ENCODE assay signal across 6 cellular contexts in genomic region chr4:2945619-2946604, GRCh38. TPM values are rescaled to one million over a fixed set of nuclear protein-coding genes. Genes with fewer than 3 reads are reported as not detected.
A peak's percentile ranks its signal among the peaks of the same experiment; 100 is the strongest.
DNase-seq lines count a peak whose midpoint lies in the region; ATAC-seq and TF ChIP-seq lines count a peak whose summit lies in the region.
"Not testable (repeated sequence)": the region's sequence is repeated elsewhere in the genome, so short reads cannot be mapped to it uniquely, and the experiment has no call there.

No MANE protein-coding gene starts in this region.

- H3K9me3 ChIP-seq in HEK293 (ENCODE audit: control insufficient read depth, insufficient read depth, low read depth, low read length) = not testable (repeated sequence)

- H3K27ac ChIP-seq in HEK293 (ENCODE audit: extremely low read depth, low read depth, low read length) = not testable (repeated sequence)

- not testable (repeated sequence) for H3K27me3 Mint-ChIP-seq in activated T-cell treated with anti-CD3 and anti-CD28 coated beads, Interleukin-2, amount 50 U/mL, for 24 hours; activated naive CD8-positive, alpha-beta T cell treated with anti-CD3 and anti-CD28 coated beads, Interleukin-2, amount 10 ng/mL, durations not matched to agents 7 days and 5 days; endothelial cell (ENCODE audit: unreplicated experiment); natural killer cell treated with Interleukin-12 subunit alpha and Interleukin-12 subunit beta and Interleukin-15 and Interleukin-18, amount 100 ng/mL, for 72 hours

- POLR2A ChIA-PET in HEK293 (lab: Yijun Ruan, JAX) = not testable (repeated sequence)
- POLR2A ChIA-PET in activated naive CD8-positive, alpha-beta T cell treated with anti-CD3 and anti-CD28 coated beads, Interleukin-2, amount 10 ng/mL, durations not matched to agents 7 days and 5 days (lab: Charles Lee) = interaction anchor here (0.7 to 3.0 kb wide), 3 partner anchors 10 to 14 kb away, joined by 3 to 12 read pairs (median 3); no protein-coding TSS in a partner anchor

- not testable (repeated sequence) for H3K4me1 ChIP-seq in HEK293 (ENCODE audit: control insufficient read depth, insufficient read depth, low read length)

- H3K4me3 Mint-ChIP-seq in activated T-cell treated with anti-CD3 and anti-CD28 coated beads, Interleukin-2, amount 50 U/mL, for 24 hours; activated naive CD8-positive, alpha-beta T cell treated with anti-CD3 and anti-CD28 coated beads, Interleukin-2, amount 10 ng/mL, durations not matched to agents 7 days and 5 days: not testable (repeated sequence)
- peak overlapping the region; percentile 56 for H3K4me3 Mint-ChIP-seq in endothelial cell (ENCODE audit: unreplicated experiment)
- H3K4me3 Mint-ChIP-seq in natural killer cell treated with Interleukin-12 subunit alpha and Interleukin-12 subunit beta and Interleukin-15 and Interleukin-18, amount 100 ng/mL, for 72 hours = peak overlapping the region; percentile 7

- peak overlapping the region; percentile 86 for H3K27ac Mint-ChIP-seq in activated T-cell treated with anti-CD3 and anti-CD28 coated beads, Interleukin-2, amount 50 U/mL, for 24 hours
- H3K27ac Mint-ChIP-seq in activated naive CD8-positive, alpha-beta T cell treated with anti-CD3 and anti-CD28 coated beads, Interleukin-2, amount 10 ng/mL, durations not matched to agents 7 days and 5 days; endothelial cell (ENCODE audit: unreplicated experiment): not testable (repeated sequence)
- H3K27ac Mint-ChIP-seq in natural killer cell treated with Interleukin-12 subunit alpha and Interleukin-12 subunit beta and Interleukin-15 and Interleukin-18, amount 100 ng/mL, for 72 hours = peak overlapping the region; percentile 53 to 60

- peaks cover 0 to 99% of the 10 kb centered on the region in 2 experiments for H3K36me3 ChIP-seq in HEK293 (ENCODE audit: control insufficient read depth in 2 of 2, insufficient read depth in 1 of 2, low read length in 2 of 2)

- not testable (repeated sequence) for DNase-seq in activated T-cell treated with anti-CD3 and anti-CD28 coated beads, Interleukin-2, amount 50 U/mL, for 24 hours; endothelial cell (ENCODE audit: low spot score)
- peak; percentile 10 for DNase-seq in activated naive CD8-positive, alpha-beta T cell treated with anti-CD3 and anti-CD28 coated beads, Interleukin-2, amount 10 ng/mL, durations not matched to agents 7 days and 5 days
- DNase-seq in natural killer cell treated with Interleukin-12 subunit alpha and Interleukin-12 subunit beta and Interleukin-15 and Interleukin-18, amount 100 ng/mL, for 72 hours (ENCODE audit: low spot score) = peak; percentile 35
- peak; percentile 18 for DNase-seq in stimulated activated CD8-positive, alpha-beta memory T cell treated with anti-CD3 and anti-CD28 coated beads, Interleukin-4, amount 100 ng/mL, for 48 hours

- H3K4me3 ChIP-seq in HEK293 (ENCODE audit: low read depth, low read length) = not testable (repeated sequence)

- ATAC-seq in activated naive CD8-positive, alpha-beta T cell treated with anti-CD3 and anti-CD28 coated beads, Interleukin-2, amount 10 ng/mL, durations not matched to agents 7 days and 5 days (ENCODE audit: low read depth); natural killer cell treated with Interleukin-12 subunit alpha and Interleukin-12 subunit beta and Interleukin-15 and Interleukin-18, amount 100 ng/mL, for 72 hours: not testable (repeated sequence)

- CTCF ChIA-PET in HEK293 (lab: Yijun Ruan, JAX) = interaction anchor here (0.6 kb wide), 1 partner anchor 51 kb away, joined by 3 read pairs; no protein-coding TSS in a partner anchor

- not testable (repeated sequence) for H3K9me3 Mint-ChIP-seq in activated T-cell treated with anti-CD3 and anti-CD28 coated beads, Interleukin-2, amount 50 U/mL, for 24 hours; activated naive CD8-positive, alpha-beta T cell treated with anti-CD3 and anti-CD28 coated beads, Interleukin-2, amount 10 ng/mL, durations not matched to agents 7 days and 5 days; endothelial cell (ENCODE audit: unreplicated experiment); natural killer cell treated with Interleukin-12 subunit alpha and Interleukin-12 subunit beta and Interleukin-15 and Interleukin-18, amount 100 ng/mL, for 72 hours

- peaks cover 36% of the 10 kb centered on the region for H3K4me1 Mint-ChIP-seq in activated T-cell treated with anti-CD3 and anti-CD28 coated beads, Interleukin-2, amount 50 U/mL, for 24 hours (ENCODE audit: low read depth)
- H3K4me1 Mint-ChIP-seq in activated naive CD8-positive, alpha-beta T cell treated with anti-CD3 and anti-CD28 coated beads, Interleukin-2, amount 10 ng/mL, durations not matched to agents 7 days and 5 days = peaks cover 11% of the 10 kb centered on the region
- H3K4me1 Mint-ChIP-seq in endothelial cell (ENCODE audit: unreplicated experiment) = not testable (repeated sequence)
- peaks cover 32 to 43% of the 10 kb centered on the region in 2 donors for H3K4me1 Mint-ChIP-seq in natural killer cell treated with Interleukin-12 subunit alpha and Interleukin-12 subunit beta and Interleukin-15 and Interleukin-18, amount 100 ng/mL, for 72 hours (ENCODE audit: low read depth in 2 of 2)

- not testable (repeated sequence) for TF ChIP-seq CTCF in HEK293 (tag by site-specific recombination; IDR thresholded peaks at IDR 0.05); endothelial cell (IDR thresholded peaks at IDR 0.05; ENCODE audit: unreplicated experiment)

- peaks cover 99% of the 10 kb centered on the region for H3K36me3 Mint-ChIP-seq in activated T-cell treated with anti-CD3 and anti-CD28 coated beads, Interleukin-2, amount 50 U/mL, for 24 hours (ENCODE audit: low read depth)
- peaks cover 32% of the 10 kb centered on the region for H3K36me3 Mint-ChIP-seq in activated naive CD8-positive, alpha-beta T cell treated with anti-CD3 and anti-CD28 coated beads, Interleukin-2, amount 10 ng/mL, durations not matched to agents 7 days and 5 days
- peaks cover 42% of the 10 kb centered on the region for H3K36me3 Mint-ChIP-seq in endothelial cell (ENCODE audit: low read depth, unreplicated experiment)
- peaks cover 35% of the 10 kb centered on the region for H3K36me3 Mint-ChIP-seq in natural killer cell treated with Interleukin-12 subunit alpha and Interleukin-12 subunit beta and Interleukin-15 and Interleukin-18, amount 100 ng/mL, for 72 hours

TF ChIP-seq in HEK293, 187 proteins besides CTCF, POLR2A, EP300 and RAD21:
- TF ChIP-seq ZNF600 (tag by site-specific recombination; IDR thresholded peaks at IDR 0.05) (0 out of 2 replicates have a peak, but pooled peaks have one; percentile 24), ZBTB26 (tag by site-specific recombination; optimal IDR thresholded peaks at IDR 0.05) (peak; percentile 30), PRDM1 (tag by site-specific recombination; IDR thresholded peaks at IDR 0.05) (peak; percentile 98)
TF ChIP-seq in HEK293: peak in this region for 3; not testable (repeated sequence) for 184.

RNA-seq across cellular contexts. Expression of gene NOP14, which starts 17.3 kb away (rescaled TPM):
- 10 to 100 TPM; 36.8 to 40.3 TPM for total RNA-seq in activated naive CD8-positive, alpha-beta T cell treated with anti-CD3 and anti-CD28 coated beads, Interleukin-2, amount 10 ng/mL, durations not matched to agents 7 days and 5 days
- 22.9 TPM for total RNA-seq in endothelial cell (ENCODE audit: unreplicated experiment)
- 100 to 1,000 TPM in 1 of 2 donors, 10 to 100 TPM in 1; 91.5 to 136 TPM for total RNA-seq in natural killer cell treated with Interleukin-12 subunit alpha and Interleukin-12 subunit beta and Interleukin-15 and Interleukin-18, amount 100 ng/mL, for 72 hours

RNA-seq across cellular contexts. Expression of gene GRK4, which starts 17.5 kb away (rescaled TPM):
- 1 to 10 TPM; 2.4 to 3.4 TPM for total RNA-seq in activated naive CD8-positive, alpha-beta T cell treated with anti-CD3 and anti-CD28 coated beads, Interleukin-2, amount 10 ng/mL, durations not matched to agents 7 days and 5 days
- 5.9 TPM for total RNA-seq in endothelial cell (ENCODE audit: unreplicated experiment)
- total RNA-seq in natural killer cell treated with Interleukin-12 subunit alpha and Interleukin-12 subunit beta and Interleukin-15 and Interleukin-18, amount 100 ng/mL, for 72 hours = 10 to 100 TPM in 1 of 2 donors, 1 to 10 TPM in 1; 8.0 to 12.1 TPM
